ENCODE assay signal across 21 cellular contexts in genomic region chr2:223744580-223744979, GRCh38.
DNase-seq lines count a peak whose midpoint lies in the region; ATAC-seq and TF ChIP-seq lines count a peak whose summit lies in the region.
"Had no signal": no experiment of that assay in that cellular context is flagged by ENCODE, and none has a peak within 500 bp of the region (broad histone marks: within the 10 kb centered on the region; RNA-seq: fewer than 3 reads in every experiment).

No MANE protein-coding gene starts in this region.

- H3K27ac ChIP-seq in left ventricle myocardium inferior (replicated peaks) (no peak overlapping the region), brain microvascular endothelial cell (peak overlapping the region; percentile 48), left lung (no peak overlapping the region), upper lobe of right lung (no peak overlapping the region), neural progenitor cell (no peak overlapping the region), prostate gland (no peak overlapping the region)
- H3K27ac ChIP-seq: skin epidermis, tibial artery had no signal

- no peaks in the 10 kb centered on the region for H3K79me2 ChIP-seq in neural progenitor cell (ENCODE audit: low read depth)

- no peak overlapping the region for H3K27ac Mint-ChIP-seq in neural progenitor cell
- H3K27ac Mint-ChIP-seq: activated T-cell treated with anti-CD3 and anti-CD28 coated beads, Interleukin-2, amount 50 U/mL, for 72 hours had no signal

- peaks cover 8% of the 10 kb centered on the region for H3K4me1 Mint-ChIP-seq in neural progenitor cell
- H3K4me1 Mint-ChIP-seq: nephron had no signal

- TF ChIP-seq CTCF in left ventricle myocardium inferior (IDR thresholded peaks at IDR 0.05; ENCODE audit: borderline replicate concordance) (no peak), brain microvascular endothelial cell (IDR thresholded peaks at IDR 0.05; ENCODE audit: low read depth, low read length, missing control alignments) (no peak), left lung (IDR thresholded peaks at IDR 0.05) (no peak), upper lobe of right lung (IDR thresholded peaks at IDR 0.05) (no peak), neural progenitor cell (IDR thresholded peaks at IDR 0.05) (no peak), prostate gland (IDR thresholded peaks at IDR 0.05) (no peak)

- H3K9me3 Mint-ChIP-seq in neural progenitor cell: peaks cover 6% of the 10 kb centered on the region
- H3K9me3 Mint-ChIP-seq: activated T-cell treated with anti-CD3 and anti-CD28 coated beads, Interleukin-2, amount 50 U/mL, for 72 hours; nephron had no signal

- no peak overlapping the region for H3K9ac ChIP-seq in neural progenitor cell

- WGBS in prostate gland: 78% methylated on average over 3 of the region's 3 CpGs

- H3K4me1 ChIP-seq in left ventricle myocardium inferior (no peaks in the 10 kb centered on the region), left lung (no peaks in the 10 kb centered on the region), upper lobe of right lung (no peaks in the 10 kb centered on the region), neural progenitor cell (no peaks in the 10 kb centered on the region), prostate gland (replicated peaks) (no peaks in the 10 kb centered on the region)

- intact Hi-C loops in Right ventricle myocardium superior (cut with DNase I) (no loop called here), left ventricle myocardium inferior (cut with micrococcal nuclease) (no loop called here), left lung (cut with DNase I) (no loop called here), upper lobe of right lung (cut with DNase I) (no loop called here), prostate gland (cut with DNase I) (no loop called here)

- no peaks in the 10 kb centered on the region for H4K20me1 ChIP-seq in neural progenitor cell (ENCODE audit: low read depth)

- ATAC-seq in Right ventricle myocardium superior (ENCODE audit: poor library complexity): peak; percentile 36
- peak; percentile 70 for ATAC-seq in left lung
- peak; percentile 87 for ATAC-seq in upper lobe of right lung
- ATAC-seq: activated T-cell treated with anti-CD3 and anti-CD28 coated beads, Interleukin-2, amount 50 U/mL, for 72 hours had no signal

- H3K27me3 ChIP-seq in left ventricle myocardium inferior (ENCODE audit: low read depth): peaks cover 12% of the 10 kb centered on the region
- no peaks in the 10 kb centered on the region for H3K27me3 ChIP-seq in brain microvascular endothelial cell (replicated peaks)
- no peaks in the 10 kb centered on the region for H3K27me3 ChIP-seq in left lung
- peaks cover 5% of the 10 kb centered on the region for H3K27me3 ChIP-seq in upper lobe of right lung
- H3K27me3 ChIP-seq in neural progenitor cell: no peaks in the 10 kb centered on the region
- no peaks in the 10 kb centered on the region for H3K27me3 ChIP-seq in prostate gland (replicated peaks; ENCODE audit: insufficient read depth)
- H3K27me3 ChIP-seq: tibial artery had no signal

- no peak overlapping the region for H3K4me3 Mint-ChIP-seq in neural progenitor cell
- H3K4me3 Mint-ChIP-seq: activated T-cell treated with anti-CD3 and anti-CD28 coated beads, Interleukin-2, amount 50 U/mL, for 72 hours; nephron had no signal

- H3K4me3 ChIP-seq in left ventricle myocardium inferior (no peak overlapping the region), brain microvascular endothelial cell (ENCODE audit: low read depth, low read length) (no peak overlapping the region), left lung (no peak overlapping the region), upper lobe of right lung (no peak overlapping the region), neural progenitor cell (no peak overlapping the region), prostate gland (no peak overlapping the region)
- H3K4me3 ChIP-seq: skin epidermis, tibial artery had no signal

- H3K27me3 Mint-ChIP-seq in neural progenitor cell (ENCODE audit: insufficient read depth, low read depth): peaks cover 2% of the 10 kb centered on the region

- H3K4me2 ChIP-seq in neural progenitor cell: no peak overlapping the region

- H3K36me3 ChIP-seq in left ventricle myocardium inferior (no peaks in the 10 kb centered on the region), brain microvascular endothelial cell (replicated peaks) (no peaks in the 10 kb centered on the region), left lung (no peaks in the 10 kb centered on the region), upper lobe of right lung (no peaks in the 10 kb centered on the region), neural progenitor cell (no peaks in the 10 kb centered on the region), prostate gland (no peaks in the 10 kb centered on the region)
- H3K36me3 ChIP-seq: tibial artery had no signal

- in situ Hi-C loops in brain microvascular endothelial cell (cut with HindIII; ENCODE audit: low pct_ligation_motif_present, low sequenced_read_pairs): no loop called here

- no peaks in the 10 kb centered on the region for H3K36me3 Mint-ChIP-seq in neural progenitor cell

- no peak overlapping the region for H2AFZ ChIP-seq in neural progenitor cell (replicated peaks)

- peaks cover 3% of the 10 kb centered on the region for H3K9me3 ChIP-seq in left ventricle myocardium inferior (replicated peaks)
- H3K9me3 ChIP-seq in left lung: no peaks in the 10 kb centered on the region
- H3K9me3 ChIP-seq in upper lobe of right lung: no peaks in the 10 kb centered on the region
- H3K9me3 ChIP-seq in neural progenitor cell (ENCODE audit: low read depth): no peaks in the 10 kb centered on the region
- no peaks in the 10 kb centered on the region for H3K9me3 ChIP-seq in prostate gland
- H3K9me3 ChIP-seq: tibial artery had no signal

- DNase-seq in Right ventricle myocardium superior (no peak), left ventricle myocardium inferior (no peak), brain microvascular endothelial cell (peak; percentile 95), left lung (no peak), upper lobe of right lung (no peak), inferior parietal cortex (ENCODE audit: extremely low spot score) (no peak), neural progenitor cell (ENCODE audit: low spot score) (no peak), prostate gland (ENCODE audit: low spot score) (no peak)
- DNase-seq: 8988T; activated naive CD4-positive, alpha-beta T cell treated with anti-CD3 and anti-CD28 coated beads, Interleukin-2, amount 50 U/mL, for 16 hours; activated T-cell treated with anti-CD3 and anti-CD28 coated beads, Interleukin-2, amount 50 U/mL, for 72 hours; COR-L47; hypothalamus; kidney; midbrain; NCI-H526; stimulated activated naive CD4-positive, alpha-beta T cell treated with Interleukin-2 at 50 U/mL for 16 hours; SW 1271; tibial artery had no signal

- TF ChIP-seq POLR2A in prostate gland (IDR thresholded peaks at IDR 0.05): no peak

- no peaks in the 10 kb centered on the region for H3F3A ChIP-seq in neural progenitor cell (ENCODE audit: low read depth)

Comparison
In these comparisons a context has a peak if more than half of its experiments do, and no peak if none do; other contexts are left out.
1. ATAC-seq: peak in every context shown above with its lines; median percentile 87 in upper lobe of right lung; 70 in left lung; 36 in Right ventricle myocardium superior.